8 cellular contexts compared by ENCODE assay signal in genomic region chr11:119641991-119642745, GRCh38.
DNase-seq lines count a peak whose midpoint lies in the region; ATAC-seq and TF ChIP-seq lines count a peak whose summit lies in the region.

No MANE protein-coding gene starts in this region.

- TF ChIP-seq POLR2A in right lobe of liver (IDR thresholded peaks at IDR 0.05): no peak

- H3K36me3 ChIP-seq in MG63 (no peaks in the 10 kb centered on the region), right lobe of liver (no peaks in the 10 kb centered on the region)

- ATAC-seq in activated CD8-positive, alpha-beta T cell treated with anti-CD3 and anti-CD28 coated beads, Interleukin-2, amount 10 ng/mL, durations not matched to agents 7 days and 5 days: no peak
- ATAC-seq in right lobe of liver: peak; percentile 20 to 63 (median 45)
- ATAC-seq in HG02678 (IDR thresholded peaks at IDR 0.05; ENCODE audit: unreplicated experiment): no peak

- no peaks in the 10 kb centered on the region for H3K36me3 Mint-ChIP-seq in activated CD4-positive, alpha-beta memory T cell treated with anti-CD3 and anti-CD28 coated beads for 36 hours
- H3K36me3 Mint-ChIP-seq in activated CD4-positive, alpha-beta memory T cell treated with anti-CD3 and anti-CD28 coated beads, Interleukin-2, amount 10 ng/mL, durations not matched to agents 7 days and 5 days (ENCODE audit: low read depth): no peaks in the 10 kb centered on the region
- H3K36me3 Mint-ChIP-seq in activated CD8-positive, alpha-beta T cell treated with anti-CD3 and anti-CD28 coated beads, Interleukin-2, amount 10 ng/mL, durations not matched to agents 7 days and 5 days (ENCODE audit: low read depth): no peaks in the 10 kb centered on the region

- no peak overlapping the region for H3K4me3 Mint-ChIP-seq in activated CD4-positive, alpha-beta memory T cell treated with anti-CD3 and anti-CD28 coated beads for 36 hours
- no peak overlapping the region for H3K4me3 Mint-ChIP-seq in activated CD4-positive, alpha-beta memory T cell treated with anti-CD3 and anti-CD28 coated beads, Interleukin-2, amount 10 ng/mL, durations not matched to agents 7 days and 5 days
- H3K4me3 Mint-ChIP-seq in activated CD8-positive, alpha-beta T cell treated with anti-CD3 and anti-CD28 coated beads, Interleukin-2, amount 10 ng/mL, durations not matched to agents 7 days and 5 days: no peak overlapping the region

- H3K27me3 Mint-ChIP-seq in activated CD4-positive, alpha-beta memory T cell treated with anti-CD3 and anti-CD28 coated beads for 36 hours: peaks cover 2% of the 10 kb centered on the region
- H3K27me3 Mint-ChIP-seq in activated CD4-positive, alpha-beta memory T cell treated with anti-CD3 and anti-CD28 coated beads, Interleukin-2, amount 10 ng/mL, durations not matched to agents 7 days and 5 days: peaks cover 1% of the 10 kb centered on the region
- H3K27me3 Mint-ChIP-seq in activated CD8-positive, alpha-beta T cell treated with anti-CD3 and anti-CD28 coated beads, Interleukin-2, amount 10 ng/mL, durations not matched to agents 7 days and 5 days (ENCODE audit: low read depth): no peaks in the 10 kb centered on the region

- no peak overlapping the region for H3K27ac Mint-ChIP-seq in activated CD4-positive, alpha-beta memory T cell treated with anti-CD3 and anti-CD28 coated beads for 36 hours
- H3K27ac Mint-ChIP-seq in activated CD4-positive, alpha-beta memory T cell treated with anti-CD3 and anti-CD28 coated beads, Interleukin-2, amount 10 ng/mL, durations not matched to agents 7 days and 5 days: no peak overlapping the region
- H3K27ac Mint-ChIP-seq in activated CD8-positive, alpha-beta T cell treated with anti-CD3 and anti-CD28 coated beads, Interleukin-2, amount 10 ng/mL, durations not matched to agents 7 days and 5 days: no peak overlapping the region

- intact Hi-C loops in activated CD4-positive, alpha-beta memory T cell treated with anti-CD3 and anti-CD28 coated beads for 36 hours (cut with micrococcal nuclease): loop anchor here (5.0 kb wide), 1 partner anchor 160 kb away; no protein-coding TSS in a partner anchor
- intact Hi-C loops in right lobe of liver (cut with DNase I): no loop called here

- CTCF ChIA-PET in activated CD4-positive, alpha-beta memory T cell treated with anti-CD3 and anti-CD28 coated beads for 36 hours (lab: Charles Lee): interaction anchor here (0.6 to 2.4 kb wide), 11 partner anchors 12 to 470 kb away, joined by 3 to 9 read pairs (median 4); partner anchors contain the start of gene NECTIN1
- CTCF ChIA-PET in activated CD4-positive, alpha-beta memory T cell treated with anti-CD3 and anti-CD28 coated beads, Interleukin-2, amount 10 ng/mL, durations not matched to agents 7 days and 5 days (lab: Charles Lee): interaction anchor here (0.6 to 4.5 kb wide), 8 partner anchors 12 to 466 kb away, joined by 3 to 40 read pairs (median 3); partner anchors contain the start of gene NECTIN1
- CTCF ChIA-PET in activated CD8-positive, alpha-beta T cell treated with anti-CD3 and anti-CD28 coated beads, Interleukin-2, amount 10 ng/mL, durations not matched to agents 7 days and 5 days (lab: Charles Lee): interaction anchor here (0.6 to 2.3 kb wide), 8 partner anchors 10 to 467 kb away, joined by 3 to 13 read pairs (median 4); partner anchors contain the start of gene NECTIN1

- H3K4me3 ChIP-seq in MG63 (no peak overlapping the region), right lobe of liver (no peak overlapping the region)

- H3K4me1 ChIP-seq in right lobe of liver: peaks cover 0 to 10% (median 2%) of the 10 kb centered on the region in 4 donors

- H3K27ac ChIP-seq in right lobe of liver: no peak overlapping the region

- H3K9me3 Mint-ChIP-seq in activated CD4-positive, alpha-beta memory T cell treated with anti-CD3 and anti-CD28 coated beads for 36 hours: no peaks in the 10 kb centered on the region
- no peaks in the 10 kb centered on the region for H3K9me3 Mint-ChIP-seq in activated CD4-positive, alpha-beta memory T cell treated with anti-CD3 and anti-CD28 coated beads, Interleukin-2, amount 10 ng/mL, durations not matched to agents 7 days and 5 days
- no peaks in the 10 kb centered on the region for H3K9me3 Mint-ChIP-seq in activated CD8-positive, alpha-beta T cell treated with anti-CD3 and anti-CD28 coated beads, Interleukin-2, amount 10 ng/mL, durations not matched to agents 7 days and 5 days (ENCODE audit: insufficient read depth)

- no peaks in the 10 kb centered on the region for H3K4me1 Mint-ChIP-seq in activated CD4-positive, alpha-beta memory T cell treated with anti-CD3 and anti-CD28 coated beads for 36 hours (ENCODE audit: low read depth)
- H3K4me1 Mint-ChIP-seq in activated CD4-positive, alpha-beta memory T cell treated with anti-CD3 and anti-CD28 coated beads, Interleukin-2, amount 10 ng/mL, durations not matched to agents 7 days and 5 days: no peaks in the 10 kb centered on the region
- H3K4me1 Mint-ChIP-seq in activated CD8-positive, alpha-beta T cell treated with anti-CD3 and anti-CD28 coated beads, Interleukin-2, amount 10 ng/mL, durations not matched to agents 7 days and 5 days (ENCODE audit: low read depth): no peaks in the 10 kb centered on the region

- H3K27me3 ChIP-seq in MG63 (no peaks in the 10 kb centered on the region), right lobe of liver (no peaks in the 10 kb centered on the region)

- peak; percentile 13 for DNase-seq in activated CD4-positive, alpha-beta memory T cell treated with anti-CD3 and anti-CD28 coated beads for 36 hours
- DNase-seq in activated CD4-positive, alpha-beta memory T cell treated with anti-CD3 and anti-CD28 coated beads, Interleukin-2, amount 10 ng/mL, durations not matched to agents 7 days and 5 days: no peak
- DNase-seq in MG63 (peak; percentile 60), right lobe of liver (no peak), amniotic stem cell (lab: John Stamatoyannopoulos, UW) (no peak), NCI-H187 (lab: John Stamatoyannopoulos, UW) (no peak)
- peak; percentile 28 for DNase-seq in activated CD8-positive, alpha-beta T cell treated with anti-CD3 and anti-CD28 coated beads, Interleukin-2, amount 10 ng/mL, durations not matched to agents 7 days and 5 days

- WGBS in right lobe of liver (ENCODE audit: insufficient coverage, low coverage, low lambda C conversion rate, missing lambda C conversion rate): 60% methylated on average over 9 of the region's 12 CpGs

- TF ChIP-seq CTCF in right lobe of liver (IDR thresholded peaks at IDR 0.05): peak; percentile 48 to 52 (median 50)

- H3K9me3 ChIP-seq in MG63 (no peaks in the 10 kb centered on the region), right lobe of liver (no peaks in the 10 kb centered on the region)

- POLR2A ChIA-PET in activated CD4-positive, alpha-beta memory T cell treated with anti-CD3 and anti-CD28 coated beads for 36 hours (lab: Charles Lee): no interaction called here
- POLR2A ChIA-PET in activated CD4-positive, alpha-beta memory T cell treated with anti-CD3 and anti-CD28 coated beads, Interleukin-2, amount 10 ng/mL, durations not matched to agents 7 days and 5 days (lab: Charles Lee): no interaction called here
- POLR2A ChIA-PET in activated CD8-positive, alpha-beta T cell treated with anti-CD3 and anti-CD28 coated beads, Interleukin-2, amount 10 ng/mL, durations not matched to agents 7 days and 5 days (lab: Charles Lee): no interaction called here

Comparison
In these comparisons a context has a peak if more than half of its experiments do, and no peak if none do; other contexts are left out.
1. DNase-seq: peak in activated CD4-positive, alpha-beta memory T cell treated with anti-CD3 and anti-CD28 coated beads for 36 hours (single experiment), MG63 (single experiment) and activated CD8-positive, alpha-beta T cell treated with anti-CD3 and anti-CD28 coated beads, Interleukin-2, amount 10 ng/mL, durations not matched to agents 7 days and 5 days (single experiment); none in activated CD4-positive, alpha-beta memory T cell treated with anti-CD3 and anti-CD28 coated beads, Interleukin-2, amount 10 ng/mL, durations not matched to agents 7 days and 5 days (single experiment), right lobe of liver (0 of 3), amniotic stem cell (single experiment) and NCI-H187 (0 of 2).
2. ATAC-seq: peak in right lobe of liver (4 of 4); none in activated CD8-positive, alpha-beta T cell treated with anti-CD3 and anti-CD28 coated beads, Interleukin-2, amount 10 ng/mL, durations not matched to agents 7 days and 5 days (single experiment) and HG02678 (single experiment).